8 cellular contexts compared by ENCODE assay signal in the genomic region with DNA sequence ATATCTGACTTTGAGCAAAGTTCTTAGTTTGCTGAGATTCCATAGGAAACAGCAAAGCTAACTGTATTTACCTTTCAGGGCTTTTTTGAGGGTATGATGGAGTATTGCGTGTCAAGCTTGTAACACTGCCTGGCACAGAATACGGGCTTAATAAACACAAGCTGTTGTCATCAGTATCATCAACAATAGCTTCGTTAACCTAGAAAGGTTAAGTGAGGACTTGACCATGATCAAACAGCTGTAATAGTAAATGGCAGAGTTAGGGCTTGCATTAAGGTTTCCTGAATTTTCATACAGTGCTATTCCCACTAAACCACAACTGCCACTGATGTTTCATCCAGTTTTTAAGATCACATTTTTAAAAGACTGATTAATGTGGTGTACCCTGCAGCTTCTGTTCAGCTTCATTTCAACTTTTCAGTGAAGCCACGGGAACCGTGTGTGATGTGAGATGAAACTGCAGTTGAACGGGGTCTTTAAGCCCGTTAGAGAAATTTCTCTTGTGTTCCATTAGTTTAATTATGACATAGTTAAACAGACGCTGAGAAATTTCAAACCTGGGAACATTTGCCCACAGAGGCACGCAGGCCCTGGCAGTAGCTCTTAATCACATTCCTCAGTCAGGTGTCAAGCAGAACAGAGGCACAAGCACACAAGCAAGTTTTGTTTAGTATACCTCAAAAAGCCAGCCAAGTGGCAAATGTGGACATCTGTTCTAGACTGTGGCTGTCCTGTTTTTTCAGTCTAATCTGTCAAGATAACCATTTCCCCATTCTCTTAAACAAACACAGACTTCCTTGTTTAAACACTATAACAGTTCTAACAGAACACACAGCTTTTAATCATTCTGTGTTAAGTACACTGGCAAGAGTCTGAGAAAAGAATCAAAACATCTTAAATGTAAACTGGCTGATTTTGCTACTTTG.
DNase-seq lines count a peak whose midpoint lies in the region; ATAC-seq and TF ChIP-seq lines count a peak whose summit lies in the region.

No MANE protein-coding gene starts in this region.

- H3K9me3 Mint-ChIP-seq in endodermal cell = no peaks in the 10 kb centered on the region
- no peaks in the 10 kb centered on the region for H3K9me3 Mint-ChIP-seq in nephron progenitor cell

- no peaks in the 10 kb centered on the region for H3K9me3 ChIP-seq in endodermal cell (ENCODE audit: control insufficient read depth, low read length)

- no peak overlapping the region for H3K27ac ChIP-seq in endodermal cell (ENCODE audit: low read depth, low read length)

- 81 to 82% methylated on average over 7 to 9 of the region's 9 CpGs for WGBS in endodermal cell (ENCODE audit: insufficient coverage in 1 of 2, insufficient read length in 1 of 2), 2 experiments

- H3K27ac Mint-ChIP-seq in endodermal cell = peak overlapping the region; percentile 53
- H3K27ac Mint-ChIP-seq in nephron progenitor cell = peak overlapping the region; percentile 98

- H3K27me3 ChIP-seq in endodermal cell (ENCODE audit: control insufficient read depth, insufficient read depth, low read length, poor library complexity, severe bottlenecking) = no peaks in the 10 kb centered on the region

- peaks cover 6% of the 10 kb centered on the region for H3K36me3 ChIP-seq in endodermal cell (ENCODE audit: control insufficient read depth, insufficient read depth, low read length)

- TF ChIP-seq CTCF in endodermal cell (conservative IDR thresholded peaks at IDR 0.05) (no peak), nephron progenitor cell (IDR thresholded peaks at IDR 0.05) (no peak)

- H3K4me1 Mint-ChIP-seq in endodermal cell (peaks cover 34% of the 10 kb centered on the region), nephron progenitor cell (peaks cover 41% of the 10 kb centered on the region)

- peak overlapping the region; percentile 16 for H3K9ac ChIP-seq in endodermal cell (ENCODE audit: extremely low read depth, low read length, poor library complexity, severe bottlenecking)

- H3K27me3 Mint-ChIP-seq in endodermal cell (ENCODE audit: insufficient read depth) = no peaks in the 10 kb centered on the region
- peaks cover 4% of the 10 kb centered on the region for H3K27me3 Mint-ChIP-seq in nephron progenitor cell (ENCODE audit: low read depth, poor library complexity)

- DNase-seq in DMS153 treated with DMSO at 0.1 percent for 48 hours (lab: John Stamatoyannopoulos, UW; ENCODE audit: unreplicated experiment) (peak; percentile 30), NOMO-1 treated with DMSO at 0.1 percent for 48 hours (lab: John Stamatoyannopoulos, UW; ENCODE audit: unreplicated experiment) (peak; percentile 61), endodermal cell (no peak), nephron progenitor cell (peak; percentile 13), ureter (ENCODE audit: low spot score) (no peak)

- H3K36me3 Mint-ChIP-seq in endodermal cell (ENCODE audit: low read depth) (no peaks in the 10 kb centered on the region), nephron progenitor cell (ENCODE audit: low read depth) (no peaks in the 10 kb centered on the region)

- ATAC-seq in HG02759 (IDR thresholded peaks at IDR 0.05; ENCODE audit: unreplicated experiment) = peak; percentile 59
- ATAC-seq in HG03571 (IDR thresholded peaks at IDR 0.05; ENCODE audit: unreplicated experiment) = no peak
- ATAC-seq in HG02970 (IDR thresholded peaks at IDR 0.05; ENCODE audit: low FRiP score, unreplicated experiment) = no peak

- no peak overlapping the region for H3K4me3 ChIP-seq in endodermal cell (ENCODE audit: low read length)

- H3K4me3 Mint-ChIP-seq in endodermal cell (no peak overlapping the region), nephron progenitor cell (peak overlapping the region; percentile 44)

- peaks cover 25% of the 10 kb centered on the region for H3K4me1 ChIP-seq in endodermal cell (ENCODE audit: control insufficient read depth, insufficient read depth, low read length)

Comparison
In these comparisons a context has a peak if more than half of its experiments do, and no peak if none do; other contexts are left out.
1. DNase-seq: peak in DMS153 treated with DMSO at 0.1 percent for 48 hours (single experiment), NOMO-1 treated with DMSO at 0.1 percent for 48 hours (single experiment) and nephron progenitor cell (single experiment); none in endodermal cell (single experiment) and ureter (single experiment).